ENCODE assay signal across 8 cellular contexts in the genomic region with DNA sequence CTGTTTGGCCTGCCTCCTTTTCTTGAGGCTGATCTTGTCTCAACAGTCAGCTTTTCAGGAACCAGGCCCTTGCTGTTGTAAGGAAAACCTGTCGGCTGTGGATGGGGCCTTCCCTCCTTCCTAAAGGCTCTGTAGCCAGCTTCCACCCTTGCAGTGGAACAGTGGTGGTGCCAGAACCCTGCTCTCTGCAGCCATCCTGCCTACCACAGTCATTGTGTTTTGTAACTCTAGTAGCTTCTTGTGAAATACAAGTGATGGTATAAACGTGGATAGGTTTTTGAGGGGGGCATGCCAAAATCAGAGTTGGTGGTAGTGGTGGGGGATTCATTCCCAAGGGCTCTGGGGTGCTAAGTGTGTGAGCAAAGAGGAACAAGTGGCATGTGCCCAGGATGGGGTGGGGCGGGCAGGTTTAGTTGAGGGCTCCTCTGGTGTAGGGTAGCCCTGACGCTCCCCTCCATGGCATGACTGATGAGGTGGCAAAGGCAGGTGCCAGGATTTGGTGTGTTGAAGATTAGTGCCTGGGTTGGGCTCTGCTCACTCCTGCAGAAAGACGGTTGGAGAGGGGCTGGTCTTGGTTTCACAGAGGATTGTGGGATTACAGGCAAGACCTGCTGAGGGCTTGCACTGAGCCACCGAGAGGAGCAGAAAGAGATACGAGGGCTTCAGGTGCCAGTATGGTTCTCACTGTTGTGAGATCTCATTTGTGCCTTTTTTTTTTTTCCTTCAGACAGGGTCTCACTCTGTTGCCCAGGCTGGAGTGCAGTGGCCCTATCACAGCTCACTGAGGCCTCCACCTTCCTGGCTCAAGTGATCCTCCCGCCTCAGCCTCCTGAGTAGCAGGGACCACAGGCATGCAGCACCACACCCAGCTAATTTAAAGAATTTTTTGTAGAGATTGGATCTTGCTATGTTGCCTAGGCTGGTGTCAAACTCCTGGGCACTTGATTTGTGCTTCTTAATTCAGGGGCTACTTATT. TPM values are rescaled to one million over a fixed set of nuclear protein-coding genes. Genes with fewer than 3 reads are reported as not detected.
DNase-seq lines count a peak whose midpoint lies in the region; ATAC-seq and TF ChIP-seq lines count a peak whose summit lies in the region.

No MANE protein-coding gene starts in this region.

- H3K27me3 Mint-ChIP-seq in T-cell, result no peaks in the 10 kb centered on the region

- ATAC-seq in T-cell (replicated peaks in 1 of 4), result no peak
- ATAC-seq in GM18861 (IDR thresholded peaks at IDR 0.05; ENCODE audit: unreplicated experiment), result no peak
- ATAC-seq in HG03460 (IDR thresholded peaks at IDR 0.05; ENCODE audit: unreplicated experiment), result no peak

- no peaks in the 10 kb centered on the region for H3K9me3 ChIP-seq in HEK293 (ENCODE audit: control insufficient read depth, insufficient read depth, low read depth, low read length)

- H3K27ac ChIP-seq in HEK293 (ENCODE audit: extremely low read depth, low read depth, low read length) (no peak overlapping the region), rectal smooth muscle tissue (ENCODE audit: low read depth, low read length) (peak overlapping the region; percentile 46)

- TF ChIP-seq CTCF in HEK293 (tag by site-specific recombination; IDR thresholded peaks at IDR 0.05), result no peak

- CTCF ChIA-PET in HEK293 (lab: Yijun Ruan, JAX) (interaction anchor here (0.7 to 1.7 kb wide), 4 partner anchors 12 to 61 kb away, joined by 3 to 6 read pairs (median 4); no protein-coding TSS in a partner anchor), T-cell (lab: Charles Lee) (interaction anchor here (0.6 to 6.6 kb wide), 10 partner anchors 13 to 70 kb away, joined by 3 to 56 read pairs (median 4); no protein-coding TSS in a partner anchor)

- no peak for DNase-seq in T-cell
- DNase-seq in fibroblast of gingiva (ENCODE audit: low read depth), result peak; percentile 73
- DNase-seq in NCI-H524 treated with DMSO at 0.1 percent for 48 hours (lab: John Stamatoyannopoulos, UW), result no peak
- no peak for DNase-seq in dedifferentiated amniotic fluid mesenchymal stem cell (ENCODE audit: extremely low spot score)

- peak overlapping the region; percentile 95 to 99 for H3K27ac Mint-ChIP-seq in T-cell

- H3K36me3 ChIP-seq in HEK293 (ENCODE audit: control insufficient read depth in 2 of 2, insufficient read depth in 1 of 2, low read length in 2 of 2) (no peaks in the 10 kb centered on the region), rectal smooth muscle tissue (ENCODE audit: control insufficient read depth, insufficient read depth, low read length) (no peaks in the 10 kb centered on the region)

- H3K27me3 ChIP-seq in rectal smooth muscle tissue (ENCODE audit: control insufficient read depth, insufficient read depth, low read length), result no peaks in the 10 kb centered on the region

- H3K4me3 Mint-ChIP-seq in T-cell, result peak overlapping the region in 2 of 3 donors; percentile 98 to 99

- POLR2A ChIA-PET in HEK293 (lab: Yijun Ruan, JAX) (interaction anchor here (0.6 kb wide), 1 partner anchor 11 kb away, joined by 3 read pairs; no protein-coding TSS in a partner anchor), T-cell (lab: Charles Lee) (interaction anchor here (0.5 to 1.0 kb wide), 4 partner anchors 9 to 25 kb away, joined by 3 to 5 read pairs (median 4); no protein-coding TSS in a partner anchor)

- H3K9ac ChIP-seq in rectal smooth muscle tissue (ENCODE audit: low read length), result no peak overlapping the region

- H3K4me1 ChIP-seq in HEK293 (ENCODE audit: control insufficient read depth, insufficient read depth, low read length) (peaks cover 6% of the 10 kb centered on the region), rectal smooth muscle tissue (ENCODE audit: control insufficient read depth, insufficient read depth, low read length) (peaks cover 45% of the 10 kb centered on the region)

- H3K4me1 Mint-ChIP-seq in T-cell, result peaks cover 97 to 100% (median 100%) of the 10 kb centered on the region in 3 donors

- H3K36me3 Mint-ChIP-seq in T-cell, result peaks cover 28% of the 10 kb centered on the region

- no peaks in the 10 kb centered on the region for H3K9me3 Mint-ChIP-seq in T-cell

- no peak overlapping the region for H3K4me3 ChIP-seq in HEK293 (ENCODE audit: low read depth, low read length)
- H3K4me3 ChIP-seq in rectal smooth muscle tissue (ENCODE audit: low read length), result peak overlapping the region; percentile 26

TF ChIP-seq in HEK293, 187 proteins besides CTCF, POLR2A, EP300 and RAD21:
- TF ChIP-seq ZNF121 (tag by site-specific recombination; IDR thresholded peaks at IDR 0.05), result peak; percentile 88
- no peak for TF ChIP-seq ZNF184 (tag by site-specific recombination; IDR thresholded peaks at IDR 0.05)
- peak; percentile 26; the same call in 1 of the 2 replicates for TF ChIP-seq PRDM10 (tag by site-specific recombination; IDR thresholded peaks at IDR 0.05)
- peak; percentile 78; the same call in 1 of the 2 replicates for TF ChIP-seq ZNF449 (tag by site-specific recombination; IDR thresholded peaks at IDR 0.05)
TF ChIP-seq in HEK293: peak in this region for 3.

RNA-seq across cellular contexts. Expression of gene TSPAN14, which starts 7.4 kb away (rescaled TPM):
- 100 to 1,000 TPM; 130 to 204 (median 194) TPM for total RNA-seq in T-cell

RNA-seq across cellular contexts. Expression of gene PRXL2A, which starts 53.1 kb away (rescaled TPM):
- total RNA-seq in T-cell, result 1 to 10 TPM; 2.9 to 6.3 (median 5.2) TPM
